ENCODE assay signal across 8 cellular contexts in the genomic region with DNA sequence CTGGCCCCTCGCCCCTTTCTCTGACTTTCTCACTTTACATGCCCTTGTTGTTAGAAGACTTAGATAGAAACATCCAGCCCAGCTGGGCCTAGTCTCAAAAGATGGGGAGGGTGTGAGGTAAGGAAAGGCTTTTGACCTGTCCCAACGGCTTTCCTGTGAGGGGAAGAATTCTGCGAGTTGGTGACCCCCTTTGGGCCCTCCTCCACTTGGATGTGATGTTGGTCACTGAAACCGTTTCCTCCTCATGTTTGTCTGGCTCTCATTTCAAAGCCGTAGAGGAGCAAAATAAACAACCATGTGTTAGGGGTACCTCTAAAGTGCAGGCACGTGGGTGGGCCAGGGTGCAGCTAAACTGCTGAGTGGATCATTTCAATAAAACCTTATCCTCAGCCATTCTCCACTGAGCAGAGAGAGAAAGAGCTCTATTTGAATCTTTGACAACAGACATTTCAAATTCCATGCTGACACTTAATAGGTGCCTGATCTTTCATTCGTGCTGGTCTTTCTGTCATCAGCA.
A peak's percentile ranks its signal among the peaks of the same experiment; 100 is the strongest.
DNase-seq lines count a peak whose midpoint lies in the region; ATAC-seq lines count a peak whose summit lies in the region.

No MANE protein-coding gene starts in this region.

- H3K4me3 ChIP-seq in HUES6 (ENCODE audit: low read depth, low read length), result peak overlapping the region; percentile 58
- H3K4me3 ChIP-seq in iPS-15b (ENCODE audit: low read depth, low read length), result peak overlapping the region; percentile 55

- peaks cover 0 to 2% of the 10 kb centered on the region in 2 donors for H3K36me3 Mint-ChIP-seq in activated T-cell treated with anti-CD3 and anti-CD28 coated beads, Interleukin-2, amount 50 U/mL, for 72 hours (ENCODE audit: insufficient read depth in 2 of 2)

- DNase-seq in activated T-cell treated with anti-CD3 and anti-CD28 coated beads, Interleukin-2, amount 50 U/mL, for 72 hours, result peak in 1 of 2 donors; percentile 25
- peak; percentile 14 for DNase-seq in stimulated activated CD4-positive, alpha-beta T cell treated with anti-CD3 and anti-CD28 coated beads, Interleukin-4, amount 100 ng/mL, for 24 hours
- DNase-seq in DMS 273 (lab: John Stamatoyannopoulos, UW; ENCODE audit: unreplicated experiment), result no peak
- no peak for DNase-seq in HuH-7.5 (ENCODE audit: low spot score)
- no peak for DNase-seq in NCI-H1694 treated with DMSO at 0.1 percent for 48 hours (lab: John Stamatoyannopoulos, UW)

- H3K27ac ChIP-seq in HUES6 (ENCODE audit: low read depth, low read length), result peak overlapping the region; percentile 59; the same call in 1 of the 2 replicates

- no peak for ATAC-seq in activated T-cell treated with anti-CD3 and anti-CD28 coated beads, Interleukin-2, amount 50 U/mL, for 72 hours (replicated peaks in 1 of 2)
- ATAC-seq in HG03280 (IDR thresholded peaks at IDR 0.05; ENCODE audit: unreplicated experiment), result no peak

- H3K9ac ChIP-seq in HUES6 (ENCODE audit: low read length) (peak overlapping the region; percentile 80), iPS-15b (ENCODE audit: low read depth, low read length) (peak overlapping the region; percentile 57)

- H3K27me3 Mint-ChIP-seq in activated T-cell treated with anti-CD3 and anti-CD28 coated beads, Interleukin-2, amount 50 U/mL, for 72 hours (ENCODE audit: low read depth), result no peaks in the 10 kb centered on the region

- peaks cover 67% of the 10 kb centered on the region for H3K4me1 Mint-ChIP-seq in activated T-cell treated with anti-CD3 and anti-CD28 coated beads, Interleukin-2, amount 50 U/mL, for 72 hours (ENCODE audit: low read depth)

- H3K36me3 ChIP-seq in HUES6 (ENCODE audit: control insufficient read depth, insufficient read depth, low read length) (no peaks in the 10 kb centered on the region), iPS-15b (ENCODE audit: control insufficient read depth, insufficient read depth, low read length) (no peaks in the 10 kb centered on the region)

- H3K4me1 ChIP-seq in HUES6 (ENCODE audit: control insufficient read depth, insufficient read depth, low read length), result peaks cover 41% of the 10 kb centered on the region
- peaks cover 33% of the 10 kb centered on the region for H3K4me1 ChIP-seq in iPS-15b (ENCODE audit: control insufficient read depth, insufficient read depth, low read length)

- no peaks in the 10 kb centered on the region for H3K27me3 ChIP-seq in HUES6 (ENCODE audit: control insufficient read depth, insufficient read depth, low read length)
- no peaks in the 10 kb centered on the region for H3K27me3 ChIP-seq in iPS-15b (ENCODE audit: control insufficient read depth, insufficient read depth, low read length)

- H3K9me3 ChIP-seq in HUES6 (ENCODE audit: control insufficient read depth, insufficient read depth, low read depth, low read length) (no peaks in the 10 kb centered on the region), iPS-15b (ENCODE audit: control insufficient read depth, insufficient read depth, low read length) (no peaks in the 10 kb centered on the region)

- peak overlapping the region; percentile 94 for H3K27ac Mint-ChIP-seq in activated T-cell treated with anti-CD3 and anti-CD28 coated beads, Interleukin-2, amount 50 U/mL, for 72 hours

- H3K4me3 Mint-ChIP-seq in activated T-cell treated with anti-CD3 and anti-CD28 coated beads, Interleukin-2, amount 50 U/mL, for 72 hours, result peak overlapping the region; percentile 92 to 94

- no peaks in the 10 kb centered on the region for H3K9me3 Mint-ChIP-seq in activated T-cell treated with anti-CD3 and anti-CD28 coated beads, Interleukin-2, amount 50 U/mL, for 72 hours
